ENCODE assay signal across 24 cellular contexts in genomic region chr4:58514299-58514698, GRCh38.
A peak's percentile ranks its signal among the peaks of the same experiment; 100 is the strongest.
DNase-seq lines count a peak whose midpoint lies in the region; ATAC-seq and TF ChIP-seq lines count a peak whose summit lies in the region.
"Had no signal": no experiment of that assay in that cellular context is flagged by ENCODE, and none has a peak within 500 bp of the region (broad histone marks: within the 10 kb centered on the region; RNA-seq: fewer than 3 reads in every experiment).

No MANE protein-coding gene starts in this region.

- H3K27ac ChIP-seq in GM23338 (ENCODE audit: low read depth): no peak overlapping the region
- no peak overlapping the region for H3K27ac ChIP-seq in hepatocyte
- H3K27ac ChIP-seq: BLaER1 treated with 17β-estradiol and CSF1 and Interleukin-3, amounts not matched to agents 10 nM and 100 nM; body of pancreas; sigmoid colon; suprapubic skin; upper lobe of right lung; WERI-Rb-1 had no signal

- no peaks in the 10 kb centered on the region for H3K9me3 Mint-ChIP-seq in GM23338
- H3K9me3 Mint-ChIP-seq in activated CD4-positive, alpha-beta memory T cell treated with anti-CD3 and anti-CD28 coated beads for 36 hours: peaks cover 10% of the 10 kb centered on the region
- H3K9me3 Mint-ChIP-seq in activated naive CD8-positive, alpha-beta T cell treated with anti-CD3 and anti-CD28 coated beads for 36 hours: peaks cover under 1% of the 10 kb centered on the region
- H3K9me3 Mint-ChIP-seq in activated T-helper 2 cell treated with anti-CD3 and anti-CD28 coated beads, Interferon-gamma antibody, Interleukin-2, Interleukin-4, amounts not matched to agents 10 μg/mL and 5 μg/mL and 100 μg/mL, durations not matched to agents 14 hours and 24 hours and 36 hours: peaks cover 22% of the 10 kb centered on the region

- intact Hi-C loops in activated CD4-positive, alpha-beta memory T cell treated with anti-CD3 and anti-CD28 coated beads for 36 hours (cut with micrococcal nuclease): no loop called here
- intact Hi-C loops in activated T-helper 2 cell treated with anti-CD3 and anti-CD28 coated beads, Interferon-gamma antibody, Interleukin-2, Interleukin-4, amounts not matched to agents 10 μg/mL and 5 μg/mL and 100 μg/mL, durations not matched to agents 14 hours and 24 hours and 36 hours (cut with micrococcal nuclease): no loop called here

- H3K27me3 Mint-ChIP-seq in GM23338 (ENCODE audit: insufficient read depth, low read depth, poor library complexity): peaks cover 3% of the 10 kb centered on the region
- H3K27me3 Mint-ChIP-seq in activated CD4-positive, alpha-beta memory T cell treated with anti-CD3 and anti-CD28 coated beads for 36 hours: no peaks in the 10 kb centered on the region
- H3K27me3 Mint-ChIP-seq in activated naive CD8-positive, alpha-beta T cell treated with anti-CD3 and anti-CD28 coated beads for 36 hours: no peaks in the 10 kb centered on the region
- no peaks in the 10 kb centered on the region for H3K27me3 Mint-ChIP-seq in activated T-helper 2 cell treated with anti-CD3 and anti-CD28 coated beads, Interferon-gamma antibody, Interleukin-2, Interleukin-4, amounts not matched to agents 10 μg/mL and 5 μg/mL and 100 μg/mL, durations not matched to agents 14 hours and 24 hours and 36 hours (ENCODE audit: low read depth)
- H3K27me3 Mint-ChIP-seq: activated CD4-positive, alpha-beta T cell treated with anti-CD3 and anti-CD28 coated beads, Interleukin-2, amount 10 ng/mL, durations not matched to agents 24 days and 14 days; progenitor cell of endocrine pancreas; stimulated activated naive B cell treated with anti-CD40 and anti-IgM and Interleukin-4, amounts not matched to agents 10 μg/mL and 1 μg/mL and 100 μg/mL, for 72 hours had no signal

- H3K4me1 Mint-ChIP-seq in GM23338: peaks cover 3% of the 10 kb centered on the region; the same call in 1 of the 3 replicates
- H3K4me1 Mint-ChIP-seq in activated CD4-positive, alpha-beta memory T cell treated with anti-CD3 and anti-CD28 coated beads for 36 hours (ENCODE audit: low read depth): no peaks in the 10 kb centered on the region
- H3K4me1 Mint-ChIP-seq in activated naive CD8-positive, alpha-beta T cell treated with anti-CD3 and anti-CD28 coated beads for 36 hours: no peaks in the 10 kb centered on the region
- H3K4me1 Mint-ChIP-seq in activated T-helper 2 cell treated with anti-CD3 and anti-CD28 coated beads, Interferon-gamma antibody, Interleukin-2, Interleukin-4, amounts not matched to agents 10 μg/mL and 5 μg/mL and 100 μg/mL, durations not matched to agents 14 hours and 24 hours and 36 hours (ENCODE audit: low read depth): no peaks in the 10 kb centered on the region
- H3K4me1 Mint-ChIP-seq: activated CD4-positive, alpha-beta T cell treated with anti-CD3 and anti-CD28 coated beads, Interleukin-2, amount 10 ng/mL, durations not matched to agents 24 days and 14 days; stimulated activated naive B cell treated with anti-CD40 and anti-IgM and Interleukin-4, amounts not matched to agents 10 μg/mL and 1 μg/mL and 100 μg/mL, for 72 hours had no signal

- no peaks in the 10 kb centered on the region for H3K27me3 ChIP-seq in GM23338 (ENCODE audit: insufficient read depth)
- no peaks in the 10 kb centered on the region for H3K27me3 ChIP-seq in hepatocyte
- H3K27me3 ChIP-seq: BLaER1 treated with 17β-estradiol and CSF1 and Interleukin-3, amounts not matched to agents 10 nM and 100 nM; body of pancreas; sigmoid colon; suprapubic skin; upper lobe of right lung had no signal

- H4K20me1 ChIP-seq in GM23338 (replicated peaks; ENCODE audit: insufficient read depth) (no peaks in the 10 kb centered on the region), hepatocyte (ENCODE audit: insufficient read depth, poor library complexity, severe bottlenecking) (no peaks in the 10 kb centered on the region)
- H4K20me1 ChIP-seq: BLaER1 treated with 17β-estradiol and CSF1 and Interleukin-3, amounts not matched to agents 10 nM and 100 nM had no signal

- H3K4me3 Mint-ChIP-seq in GM23338: no peak overlapping the region
- H3K4me3 Mint-ChIP-seq in activated CD4-positive, alpha-beta memory T cell treated with anti-CD3 and anti-CD28 coated beads for 36 hours: no peak overlapping the region
- H3K4me3 Mint-ChIP-seq in activated naive CD8-positive, alpha-beta T cell treated with anti-CD3 and anti-CD28 coated beads for 36 hours: no peak overlapping the region
- H3K4me3 Mint-ChIP-seq in activated T-helper 2 cell treated with anti-CD3 and anti-CD28 coated beads, Interferon-gamma antibody, Interleukin-2, Interleukin-4, amounts not matched to agents 10 μg/mL and 5 μg/mL and 100 μg/mL, durations not matched to agents 14 hours and 24 hours and 36 hours (ENCODE audit: low read depth): no peak overlapping the region
- H3K4me3 Mint-ChIP-seq: activated CD4-positive, alpha-beta T cell treated with anti-CD3 and anti-CD28 coated beads, Interleukin-2, amount 10 ng/mL, durations not matched to agents 24 days and 14 days; activated T-cell treated with anti-CD3 and anti-CD28 coated beads, Interleukin-2, amount 50 U/mL, for 4 hours; stimulated activated naive B cell treated with anti-CD40 and anti-IgM and Interleukin-4, amounts not matched to agents 10 μg/mL and 1 μg/mL and 100 μg/mL, for 72 hours; T-helper 2 cell treated with Interferon-gamma antibody and Interleukin-4, amounts not matched to agents 5 μg/mL and 100 μg/mL, for 36 hours had no signal

- H3K9me2 ChIP-seq in GM23338 (ENCODE audit: insufficient read depth) (no peaks in the 10 kb centered on the region; the same call in 1 of the 2 replicates), hepatocyte (replicated peaks; ENCODE audit: insufficient read depth) (no peaks in the 10 kb centered on the region)

- H3K36me3 Mint-ChIP-seq in GM23338 (ENCODE audit: low read depth): no peaks in the 10 kb centered on the region
- H3K36me3 Mint-ChIP-seq in activated CD4-positive, alpha-beta memory T cell treated with anti-CD3 and anti-CD28 coated beads for 36 hours: no peaks in the 10 kb centered on the region
- no peaks in the 10 kb centered on the region for H3K36me3 Mint-ChIP-seq in activated naive CD8-positive, alpha-beta T cell treated with anti-CD3 and anti-CD28 coated beads for 36 hours
- no peaks in the 10 kb centered on the region for H3K36me3 Mint-ChIP-seq in activated T-helper 2 cell treated with anti-CD3 and anti-CD28 coated beads, Interferon-gamma antibody, Interleukin-2, Interleukin-4, amounts not matched to agents 10 μg/mL and 5 μg/mL and 100 μg/mL, durations not matched to agents 14 hours and 24 hours and 36 hours (ENCODE audit: low read depth)
- H3K36me3 Mint-ChIP-seq: stimulated activated naive B cell treated with anti-CD40 and anti-IgM and Interleukin-4, amounts not matched to agents 10 μg/mL and 1 μg/mL and 100 μg/mL, for 72 hours had no signal

- 68% methylated on average over 1 of the region's 1 CpG for WGBS in hepatocyte (ENCODE audit: low lambda C conversion rate, missing lambda C conversion rate)

- H3K4me1 ChIP-seq in GM23338 (ENCODE audit: insufficient read depth): no peaks in the 10 kb centered on the region; the same call in 1 of the 2 replicates
- no peaks in the 10 kb centered on the region for H3K4me1 ChIP-seq in hepatocyte (ENCODE audit: insufficient read depth)
- H3K4me1 ChIP-seq: sigmoid colon, suprapubic skin, upper lobe of right lung had no signal

- H3K79me2 ChIP-seq in GM23338 (replicated peaks; ENCODE audit: insufficient read depth) (no peaks in the 10 kb centered on the region), hepatocyte (no peaks in the 10 kb centered on the region)

- DNase-seq in NCI-H2171 treated with DMSO at 0.1 percent for 48 hours (lab: John Stamatoyannopoulos, UW) (peak; percentile 1), NCI-H2171 (lab: John Stamatoyannopoulos, UW) (no peak), GM23338 (ENCODE audit: low spot score) (peak; percentile 18), OCI-M1 (lab: John Stamatoyannopoulos, UW) (peak; percentile 18), hepatocyte (ENCODE audit: low spot score) (no peak)
- DNase-seq in activated CD4-positive, alpha-beta memory T cell treated with anti-CD3 and anti-CD28 coated beads for 36 hours: no peak
- DNase-seq in activated naive CD8-positive, alpha-beta T cell treated with anti-CD3 and anti-CD28 coated beads for 36 hours: no peak
- DNase-seq in activated T-helper 2 cell treated with anti-CD3 and anti-CD28 coated beads, Interferon-gamma antibody, Interleukin-2, Interleukin-4, amounts not matched to agents 10 μg/mL and 5 μg/mL and 100 μg/mL, durations not matched to agents 14 hours and 24 hours and 36 hours (ENCODE audit: low spot score): no peak
- DNase-seq: activated CD4-positive, alpha-beta T cell treated with anti-CD3 and anti-CD28 coated beads, Interleukin-2, amount 10 ng/mL, durations not matched to agents 24 days and 14 days; activated naive CD4-positive, alpha-beta T cell; activated T-cell treated with anti-CD3 and anti-CD28 coated beads, Interleukin-2, amount 50 U/mL, for 4 hours; body of pancreas; glutamatergic neuron; islet precursor cell; left ventricle myocardium superior; NCI-H2107; sigmoid colon; stimulated activated naive B cell treated with anti-CD40 and anti-IgM and Interleukin-4, amounts not matched to agents 10 μg/mL and 1 μg/mL and 100 μg/mL, for 72 hours; upper lobe of right lung; WERI-Rb-1 had no signal

- H3K4me3 ChIP-seq in GM23338 (no peak overlapping the region), hepatocyte (no peak overlapping the region)
- H3K4me3 ChIP-seq: BLaER1 treated with 17β-estradiol and CSF1 and Interleukin-3, amounts not matched to agents 10 nM and 100 nM; body of pancreas; sigmoid colon; suprapubic skin; upper lobe of right lung had no signal

- no peaks in the 10 kb centered on the region for H3F3A ChIP-seq in GM23338 (replicated peaks; ENCODE audit: low read depth)

- POLR2A ChIA-PET in activated CD4-positive, alpha-beta memory T cell treated with anti-CD3 and anti-CD28 coated beads for 36 hours (lab: Charles Lee): no interaction called here

- TF ChIP-seq CTCF in GM23338 (conservative IDR thresholded peaks at IDR 0.05; ENCODE audit: low read depth in 2 of 2) (peak; percentile 46 to 48; a peak in 3 of 4 replicates), hepatocyte (IDR thresholded peaks at IDR 0.05; ENCODE audit: poor library complexity) (peak; percentile 38)

- no peak overlapping the region for H3K27ac Mint-ChIP-seq in GM23338
- H3K27ac Mint-ChIP-seq in activated CD4-positive, alpha-beta memory T cell treated with anti-CD3 and anti-CD28 coated beads for 36 hours: no peak overlapping the region
- H3K27ac Mint-ChIP-seq in activated naive CD8-positive, alpha-beta T cell treated with anti-CD3 and anti-CD28 coated beads for 36 hours: no peak overlapping the region
- H3K27ac Mint-ChIP-seq in activated T-helper 2 cell treated with anti-CD3 and anti-CD28 coated beads, Interferon-gamma antibody, Interleukin-2, Interleukin-4, amounts not matched to agents 10 μg/mL and 5 μg/mL and 100 μg/mL, durations not matched to agents 14 hours and 24 hours and 36 hours: no peak overlapping the region
- H3K27ac Mint-ChIP-seq: activated CD4-positive, alpha-beta T cell treated with anti-CD3 and anti-CD28 coated beads, Interleukin-2, amount 10 ng/mL, durations not matched to agents 24 days and 14 days; progenitor cell of endocrine pancreas; stimulated activated naive B cell treated with anti-CD40 and anti-IgM and Interleukin-4, amounts not matched to agents 10 μg/mL and 1 μg/mL and 100 μg/mL, for 72 hours; T-helper 2 cell treated with Interferon-gamma antibody and Interleukin-4, amounts not matched to agents 5 μg/mL and 100 μg/mL, for 36 hours had no signal

- ATAC-seq in GM23338: no peak
- ATAC-seq: activated T-cell treated with anti-CD3 and anti-CD28 coated beads, Interleukin-2, amount 50 U/mL, for 4 hours; body of pancreas; left ventricle myocardium superior; stimulated activated naive B cell treated with anti-CD40 and anti-IgM and Interleukin-4, amounts not matched to agents 10 μg/mL and 1 μg/mL and 100 μg/mL, for 72 hours; upper lobe of right lung had no signal

- H3K36me3 ChIP-seq in GM23338 (ENCODE audit: insufficient read depth) (no peaks in the 10 kb centered on the region), hepatocyte (replicated peaks; ENCODE audit: insufficient read depth, low read depth) (no peaks in the 10 kb centered on the region)
- H3K36me3 ChIP-seq: BLaER1 treated with 17β-estradiol and CSF1 and Interleukin-3, amounts not matched to agents 10 nM and 100 nM; sigmoid colon; suprapubic skin; upper lobe of right lung; WERI-Rb-1 had no signal

- no peaks in the 10 kb centered on the region for H3K9me3 ChIP-seq in hepatocyte (ENCODE audit: low read depth)
- H3K9me3 ChIP-seq: BLaER1 treated with 17β-estradiol and CSF1 and Interleukin-3, amounts not matched to agents 10 nM and 100 nM; body of pancreas; sigmoid colon; suprapubic skin; upper lobe of right lung had no signal

- CTCF ChIA-PET in activated CD4-positive, alpha-beta memory T cell treated with anti-CD3 and anti-CD28 coated beads for 36 hours (lab: Charles Lee): no interaction called here

- H3K4me2 ChIP-seq in GM23338 (no peak overlapping the region), hepatocyte (no peak overlapping the region)
- H3K4me2 ChIP-seq: BLaER1 treated with 17β-estradiol and CSF1 and Interleukin-3, amounts not matched to agents 10 nM and 100 nM had no signal

- no peak overlapping the region for H2AFZ ChIP-seq in GM23338
- H2AFZ ChIP-seq in hepatocyte: no peak overlapping the region

Comparison
In these comparisons a context has a peak if more than half of its experiments do, and no peak if none do; other contexts are left out.
1. DNase-seq: peak in NCI-H2171 treated with DMSO at 0.1 percent for 48 hours (single experiment), GM23338 (single experiment) and OCI-M1 (single experiment); none in NCI-H2171 (single experiment), hepatocyte (single experiment), activated CD4-positive, alpha-beta memory T cell treated with anti-CD3 and anti-CD28 coated beads for 36 hours (single experiment), activated naive CD8-positive, alpha-beta T cell treated with anti-CD3 and anti-CD28 coated beads for 36 hours (single experiment) and activated T-helper 2 cell treated with anti-CD3 and anti-CD28 coated beads, Interferon-gamma antibody, Interleukin-2, Interleukin-4, amounts not matched to agents 10 μg/mL and 5 μg/mL and 100 μg/mL, durations not matched to agents 14 hours and 24 hours and 36 hours (single experiment).